8 cellular contexts compared by ENCODE assay signal in genomic region chr11:123560001-123560400, GRCh38.
DNase-seq lines count a peak whose midpoint lies in the region; ATAC-seq, FAIRE-seq and TF ChIP-seq lines count a peak whose summit lies in the region.

No MANE protein-coding gene starts in this region.

- intact Hi-C loops in lower leg skin (cut with DNase I; ENCODE audit: low total_unique reads): no loop called here

- H3K4me1 ChIP-seq in stomach smooth muscle (ENCODE audit: control insufficient read depth, insufficient read depth, low read length): peaks cover 17% of the 10 kb centered on the region

- H3K4me3 ChIP-seq in AG10803 (ENCODE audit: low read length): peak overlapping the region; percentile 61
- H3K4me3 ChIP-seq in lower leg skin (ENCODE audit: low read depth, poor library complexity, severe bottlenecking): peak overlapping the region; percentile 5
- peak overlapping the region; percentile 66 to 73 for H3K4me3 ChIP-seq in stomach smooth muscle (ENCODE audit: low read length in 2 of 2)

- no peak for TF ChIP-seq CTCF in AG10803 (conservative IDR thresholded peaks at IDR 0.05; ENCODE audit: low read length)
- TF ChIP-seq CTCF in lower leg skin (IDR thresholded peaks at IDR 0.05): no peak

- peak; percentile 54 for ATAC-seq in GM19043 (IDR thresholded peaks at IDR 0.05; ENCODE audit: low read depth, unreplicated experiment)

- DNase-seq in AG10803 (ENCODE audit: low read depth): peak; percentile 93
- DNase-seq in NCI-H69 (lab: John Stamatoyannopoulos, UW): peak; percentile 86
- DNase-seq in cerebellum (ENCODE audit: low spot score): peak; percentile 65
- no peak for DNase-seq in lower leg skin (ENCODE audit: low spot score in 2 of 2)
- DNase-seq in SKM-1 treated with dmso at 0.1 percent for 144 hours (lab: John Stamatoyannopoulos, UW; ENCODE audit: unreplicated experiment): no peak
- DNase-seq in HTR-8/SVneo (ENCODE audit: insufficient read length, low spot score): no peak

- H3K36me3 ChIP-seq in stomach smooth muscle (ENCODE audit: control insufficient read depth in 2 of 2, insufficient read depth in 2 of 2, low read length in 2 of 2): no peaks in the 10 kb centered on the region

- H3K9ac ChIP-seq in stomach smooth muscle (ENCODE audit: low read length in 2 of 2): peak overlapping the region; percentile 13 to 60

- FAIRE-seq in HTR-8/SVneo (lab: Jason Lieb, UNC): no peak

- peaks cover 0 to 2% of the 10 kb centered on the region in 2 donors for H3K27me3 ChIP-seq in stomach smooth muscle (ENCODE audit: control insufficient read depth in 1 of 2, insufficient read depth in 2 of 2, low read length in 2 of 2)

- peak overlapping the region; percentile 37 for H3K27ac ChIP-seq in stomach smooth muscle (ENCODE audit: low read length)

- H3K9me3 ChIP-seq in stomach smooth muscle (ENCODE audit: control insufficient read depth in 2 of 2, low read length in 2 of 2): no peaks in the 10 kb centered on the region

- WGBS in lower leg skin, 2 donors: 2 to 5% methylated on average over 23 of the region's 23 CpGs

- TF ChIP-seq POLR2A in lower leg skin (IDR thresholded peaks at IDR 0.05): no peak

Comparison
In these comparisons a context has a peak if more than half of its experiments do, and no peak if none do; other contexts are left out.
1. DNase-seq: peak in AG10803 (single experiment), NCI-H69 (single experiment) and cerebellum (single experiment); none in lower leg skin (0 of 2), SKM-1 treated with dmso at 0.1 percent for 144 hours (single experiment) and HTR-8/SVneo (single experiment).
2. H3K4me3 ChIP-seq: peak in every context shown above with its lines; median percentile 70 in stomach smooth muscle; 61 in AG10803; 5 in lower leg skin.